Comparison of ENCODE assay signal across 1 cellular context in the genomic region with DNA sequence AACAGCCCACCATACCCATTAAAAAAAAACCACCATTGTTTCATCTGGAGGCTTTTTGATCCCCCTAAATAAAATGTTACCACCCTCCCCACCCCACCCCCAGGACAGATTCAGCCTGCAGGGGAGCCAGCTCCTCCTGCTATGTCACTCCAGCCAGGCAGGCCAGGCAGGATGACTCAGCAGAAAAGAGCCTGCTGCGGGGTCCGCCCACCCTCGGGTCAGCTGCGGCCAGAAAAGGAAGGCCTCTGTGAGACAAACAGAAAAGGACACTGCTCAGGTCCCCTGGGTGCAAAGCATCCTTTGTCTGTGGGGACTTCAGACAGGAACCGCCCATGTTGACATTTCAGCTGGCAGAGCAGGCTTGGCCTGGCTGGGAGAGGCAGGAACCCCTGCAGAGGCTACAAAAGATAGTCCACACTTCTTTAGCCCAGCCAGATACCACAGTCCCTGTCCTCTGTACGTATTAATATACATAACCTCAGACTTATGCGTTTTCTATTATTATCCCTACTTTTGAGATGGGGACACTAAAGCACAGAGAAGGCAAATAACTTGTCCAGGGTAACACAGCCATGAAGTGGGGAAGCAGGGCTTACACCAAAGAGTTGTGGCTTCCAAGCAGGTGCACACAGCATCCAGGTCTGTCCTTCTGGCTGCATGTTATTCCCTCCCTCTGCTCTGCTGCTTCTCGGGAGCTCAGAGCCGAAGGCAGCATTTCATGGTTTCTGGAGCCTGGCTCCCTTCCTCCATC.
TF ChIP-seq lines count a peak whose summit lies in the region.

No MANE protein-coding gene starts in this region.

TF ChIP-seq in K562, 482 proteins besides CTCF, POLR2A, EP300 and RAD21 (continued from another document and continues in another):
- TF ChIP-seq ID3 (CRISPR knock-in tag; IDR thresholded peaks at IDR 0.05), result no peak
- TF ChIP-seq ID3 (tag; IDR thresholded peaks at IDR 0.05), result no peak
- TF ChIP-seq ZNF217 (CRISPR knock-in tag; IDR thresholded peaks at IDR 0.05), result no peak
- TF ChIP-seq ZNF586 (CRISPR knock-in tag; conservative IDR thresholded peaks at IDR 0.05), result no peak
- TF ChIP-seq, protein P1, sequence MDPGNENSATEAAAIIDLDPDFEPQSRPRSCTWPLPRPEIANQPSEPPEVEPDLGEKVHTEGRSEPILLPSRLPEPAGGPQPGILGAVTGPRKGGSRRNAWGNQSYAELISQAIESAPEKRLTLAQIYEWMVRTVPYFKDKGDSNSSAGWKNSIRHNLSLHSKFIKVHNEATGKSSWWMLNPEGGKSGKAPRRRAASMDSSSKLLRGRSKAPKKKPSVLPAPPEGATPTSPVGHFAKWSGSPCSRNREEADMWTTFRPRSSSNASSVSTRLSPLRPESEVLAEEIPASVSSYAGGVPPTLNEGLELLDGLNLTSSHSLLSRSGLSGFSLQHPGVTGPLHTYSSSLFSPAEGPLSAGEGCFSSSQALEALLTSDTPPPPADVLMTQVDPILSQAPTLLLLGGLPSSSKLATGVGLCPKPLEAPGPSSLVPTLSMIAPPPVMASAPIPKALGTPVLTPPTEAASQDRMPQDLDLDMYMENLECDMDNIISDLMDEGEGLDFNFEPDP (CRISPR knock-in tag; IDR thresholded peaks at IDR 0.05), result no peak
- no peak for TF ChIP-seq XRCC5 (IDR thresholded peaks at IDR 0.05; ENCODE audit: low read depth, low read length)
- no peak for TF ChIP-seq MTA1 (IDR thresholded peaks at IDR 0.05; ENCODE audit: borderline replicate concordance)
- no peak for TF ChIP-seq NUFIP1 (IDR thresholded peaks at IDR 0.05; ENCODE audit: partially characterized antibody)
- TF ChIP-seq RBM17 (IDR thresholded peaks at IDR 0.05; ENCODE audit: borderline replicate concordance, low read depth, low read length), result no peak
- TF ChIP-seq SETDB1 (IDR thresholded peaks at IDR 0.05; ENCODE audit: low read length), result no peak
- no peak for TF ChIP-seq GABPA (tag; conservative IDR thresholded peaks at IDR 0.05; ENCODE audit: low read depth)
- TF ChIP-seq, protein P2, sequence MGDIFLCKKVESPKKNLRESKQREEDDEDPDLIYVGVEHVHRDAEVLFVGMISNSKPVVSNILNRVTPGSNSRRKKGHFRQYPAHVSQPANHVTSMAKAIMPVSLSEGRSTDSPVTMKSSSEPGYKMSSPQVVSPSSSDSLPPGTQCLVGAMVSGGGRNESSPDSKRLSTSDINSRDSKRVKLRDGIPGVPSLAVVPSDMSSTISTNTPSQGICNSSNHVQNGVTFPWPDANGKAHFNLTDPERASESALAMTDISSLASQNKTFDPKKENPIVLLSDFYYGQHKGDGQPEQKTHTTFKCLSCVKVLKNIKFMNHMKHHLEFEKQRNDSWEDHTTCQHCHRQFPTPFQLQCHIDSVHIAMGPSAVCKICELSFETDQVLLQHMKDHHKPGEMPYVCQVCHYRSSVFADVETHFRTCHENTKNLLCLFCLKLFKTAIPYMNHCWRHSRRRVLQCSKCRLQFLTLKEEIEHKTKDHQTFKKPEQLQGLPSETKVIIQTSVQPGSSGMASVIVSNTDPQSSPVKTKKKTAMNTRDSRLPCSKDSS (IDR thresholded peaks at IDR 0.05; ENCODE audit: low read depth, partially characterized antibody), result no peak
- no peak for TF ChIP-seq ZNF707 (CRISPR knock-in tag; conservative IDR thresholded peaks at IDR 0.05)
- TF ChIP-seq ZZZ3 (IDR thresholded peaks at IDR 0.05), result no peak
- no peak for TF ChIP-seq PURB (CRISPR knock-in tag; IDR thresholded peaks at IDR 0.05; ENCODE audit: low read depth)
- no peak for TF ChIP-seq PPARD (CRISPR knock-in tag; IDR thresholded peaks at IDR 0.05)
- no peak for TF ChIP-seq PHB (CRISPR knock-in tag; IDR thresholded peaks at IDR 0.05)
- no peak for TF ChIP-seq XRCC3 (IDR thresholded peaks at IDR 0.05)
- TF ChIP-seq, protein P3, sequence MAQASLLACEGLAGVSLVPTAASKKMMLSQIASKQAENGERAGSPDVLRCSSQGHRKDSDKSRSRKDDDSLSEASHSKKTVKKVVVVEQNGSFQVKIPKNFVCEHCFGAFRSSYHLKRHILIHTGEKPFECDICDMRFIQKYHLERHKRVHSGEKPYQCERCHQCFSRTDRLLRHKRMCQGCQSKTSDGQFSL (CRISPR knock-in tag; IDR thresholded peaks at IDR 0.05), result no peak
- TF ChIP-seq, protein P3 (tag; IDR thresholded peaks at IDR 0.05), result no peak
- no peak for TF ChIP-seq SNRNP70 (optimal IDR thresholded peaks at IDR 0.05; ENCODE audit: low read depth, low read length)
- TF ChIP-seq HDAC8 (tag; IDR thresholded peaks at IDR 0.05), result no peak
- TF ChIP-seq CTBP1 (IDR thresholded peaks at IDR 0.05; ENCODE audit: borderline replicate concordance), result peak; percentile 59; the same call in 1 of the 2 replicates
- TF ChIP-seq NBN (IDR thresholded peaks at IDR 0.05; ENCODE audit: low read depth), result no peak
- no peak for TF ChIP-seq PYGO2 (tag; IDR thresholded peaks at IDR 0.05)
- TF ChIP-seq POLR2G (IDR thresholded peaks at IDR 0.05; ENCODE audit: low read depth, low read length), result no peak
- TF ChIP-seq L3MBTL2 (IDR thresholded peaks at IDR 0.05), result 0 out of 2 replicates have a peak, but pooled peaks have one; percentile 33
- TF ChIP-seq E2F5 (CRISPR knock-in tag; IDR thresholded peaks at IDR 0.05), result no peak
- TF ChIP-seq TBP (optimal IDR thresholded peaks at IDR 0.05; ENCODE audit: low read depth, low read length), result no peak
- no peak for TF ChIP-seq ZNF175 (CRISPR knock-in tag; IDR thresholded peaks at IDR 0.05; ENCODE audit: low read depth)
- TF ChIP-seq ZSCAN32 (CRISPR knock-in tag; IDR thresholded peaks at IDR 0.05), result no peak
- no peak for TF ChIP-seq RBM39 (optimal IDR thresholded peaks at IDR 0.05; ENCODE audit: low read depth, low read length)
- TF ChIP-seq MIER1 (IDR thresholded peaks at IDR 0.05; ENCODE audit: low read depth), result no peak
- TF ChIP-seq, protein P4, sequence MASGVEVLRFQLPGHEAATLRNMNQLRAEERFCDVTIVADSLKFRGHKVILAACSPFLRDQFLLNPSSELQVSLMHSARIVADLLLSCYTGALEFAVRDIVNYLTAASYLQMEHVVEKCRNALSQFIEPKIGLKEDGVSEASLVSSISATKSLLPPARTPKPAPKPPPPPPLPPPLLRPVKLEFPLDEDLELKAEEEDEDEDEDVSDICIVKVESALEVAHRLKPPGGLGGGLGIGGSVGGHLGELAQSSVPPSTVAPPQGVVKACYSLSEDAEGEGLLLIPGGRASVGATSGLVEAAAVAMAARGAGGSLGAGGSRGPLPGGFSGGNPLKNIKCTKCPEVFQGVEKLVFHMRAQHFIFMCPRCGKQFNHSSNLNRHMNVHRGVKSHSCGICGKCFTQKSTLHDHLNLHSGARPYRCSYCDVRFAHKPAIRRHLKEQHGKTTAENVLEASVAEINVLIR (CRISPR knock-in tag; IDR thresholded peaks at IDR 0.05), result no peak
- no peak for TF ChIP-seq SMAD1 (IDR thresholded peaks at IDR 0.05; ENCODE audit: low read depth, low read length, partially characterized antibody)
- no peak for TF ChIP-seq FOXA3 (CRISPR knock-in tag; conservative IDR thresholded peaks at IDR 0.05 in 1 of 2, IDR thresholded peaks at IDR 0.05 in 1 of 2)
- no peak for TF ChIP-seq ZNF766 (CRISPR knock-in tag; conservative IDR thresholded peaks at IDR 0.05)
- TF ChIP-seq POLR2H (tag; IDR thresholded peaks at IDR 0.05; ENCODE audit: low read depth), result no peak
- TF ChIP-seq E2F4 (CRISPR knock-in tag; IDR thresholded peaks at IDR 0.05; ENCODE audit: low read depth), result no peak
- TF ChIP-seq ZKSCAN1 (IDR thresholded peaks at IDR 0.05; ENCODE audit: low read depth, low read length), result no peak
- no peak for TF ChIP-seq TFE3 (CRISPR knock-in tag; IDR thresholded peaks at IDR 0.05)
- TF ChIP-seq SREBF1 (IDR thresholded peaks at IDR 0.05; ENCODE audit: borderline replicate concordance, low read depth, low read length), result no peak
- TF ChIP-seq SAFB (IDR thresholded peaks at IDR 0.05; ENCODE audit: borderline replicate concordance, low read depth, low read length), result no peak
- TF ChIP-seq MXD1 (CRISPR knock-in tag; IDR thresholded peaks at IDR 0.05; ENCODE audit: borderline replicate concordance, poor library complexity, severe bottlenecking), result no peak
- TF ChIP-seq HDGF (IDR thresholded peaks at IDR 0.05), result no peak
- TF ChIP-seq ATF1 (CRISPR knock-in tag; IDR thresholded peaks at IDR 0.05), result no peak
- TF ChIP-seq ATF1 (tag; IDR thresholded peaks at IDR 0.05), result peak; percentile 40; the same call in 1 of the 2 replicates
- TF ChIP-seq MAZ (CRISPR knock-in tag; conservative IDR thresholded peaks at IDR 0.05 in 1 of 2, IDR thresholded peaks at IDR 0.05 in 1 of 2), result peak; percentile 34 to 45; a peak in 1 of 4 replicates
- TF ChIP-seq ELK1 (CRISPR knock-in tag; IDR thresholded peaks at IDR 0.05), result no peak
- TF ChIP-seq ATF2 (CRISPR knock-in tag; IDR thresholded peaks at IDR 0.05), result no peak
- no peak for TF ChIP-seq ARID3A (IDR thresholded peaks at IDR 0.05; ENCODE audit: borderline replicate concordance, low read depth, low read length)
- no peak for TF ChIP-seq ETV6 (IDR thresholded peaks at IDR 0.05; ENCODE audit: borderline replicate concordance in 1 of 2, low read depth in 2 of 2, low read length in 1 of 2)
- no peak for TF ChIP-seq ETV6 (CRISPR knock-in tag; IDR thresholded peaks at IDR 0.05; ENCODE audit: borderline replicate concordance)
- no peak for TF ChIP-seq CSDE1 (IDR thresholded peaks at IDR 0.05)
- TF ChIP-seq NONO (IDR thresholded peaks at IDR 0.05; ENCODE audit: low read depth in 2 of 2, low read length in 1 of 2), result no peak
- TF ChIP-seq EP400 (IDR thresholded peaks at IDR 0.05), result no peak
- TF ChIP-seq RBM25 (IDR thresholded peaks at IDR 0.05; ENCODE audit: low read depth, low read length, severe bottlenecking), result peak; percentile 28
